Comparison of ENCODE assay signal across 8 cellular contexts in genomic region chr6:56842602-56843475, GRCh38.
A peak's percentile ranks its signal among the peaks of the same experiment; 100 is the strongest.
DNase-seq lines count a peak whose midpoint lies in the region; ATAC-seq, FAIRE-seq and TF ChIP-seq lines count a peak whose summit lies in the region.

No MANE protein-coding gene starts in this region.

- H3K56ac ChIP-seq in IMR-90 (ENCODE audit: extremely low read depth, insufficient read depth, low read length): peak overlapping the region; percentile 89
- H3K56ac ChIP-seq in H1 (replicated peaks; ENCODE audit: insufficient read length, low read depth, low read length): no peak overlapping the region

- H3K23ac ChIP-seq in IMR-90 (ENCODE audit: low read depth, low read length) (peak overlapping the region; percentile 99), H1 (ENCODE audit: insufficient read length) (no peak overlapping the region)

- H3K36me3 Mint-ChIP-seq in mesothelial cell of epicardium: no peaks in the 10 kb centered on the region

- ATAC-seq in GM21529 (IDR thresholded peaks at IDR 0.05; ENCODE audit: unreplicated experiment) (peak; percentile 17), IMR-90 (ENCODE audit: low read depth) (peak; percentile 38), upper lobe of right lung (peak; percentile 67), GM21526 (IDR thresholded peaks at IDR 0.05; ENCODE audit: low FRiP score, unreplicated experiment) (no peak)

- H3K14ac ChIP-seq in IMR-90 (replicated peaks; ENCODE audit: low read depth, low read length) (peak overlapping the region; percentile 98), H1 (ENCODE audit: insufficient read length) (no peak overlapping the region)

- H4K8ac ChIP-seq in IMR-90 (ENCODE audit: low read depth in 2 of 2, low read length in 2 of 2): peak overlapping the region; percentile 44 to 82; a peak in 3 of 4 replicates
- H4K8ac ChIP-seq in H1 (ENCODE audit: extremely low read depth, insufficient read depth, low read length): peak overlapping the region; percentile 87; the same call in 1 of the 2 replicates

- peaks cover 7 to 82% of the 10 kb centered on the region in 2 experiments; a peak in 3 of 4 replicates for H3K79me2 ChIP-seq in H1 (ENCODE audit: control insufficient read depth in 1 of 2, insufficient read depth in 2 of 2, low read length in 2 of 2)

- H2BK120ac ChIP-seq in IMR-90 (ENCODE audit: low read depth, low read length): peak overlapping the region; percentile 90
- H2BK120ac ChIP-seq in H1 (replicated peaks; ENCODE audit: low read depth, low read length): no peak overlapping the region

- peak overlapping the region; percentile 82 for H3K27ac ChIP-seq in IMR-90 (ENCODE audit: insufficient read depth, low read length)
- H3K27ac ChIP-seq in H1 (ENCODE audit: low read depth, low read length): peak overlapping the region; percentile 59
- peak overlapping the region; percentile 74 for H3K27ac ChIP-seq in upper lobe of right lung

- peaks cover 25% of the 10 kb centered on the region for H3K4me1 Mint-ChIP-seq in mesothelial cell of epicardium

- peaks cover 0 to 51% of the 10 kb centered on the region in 2 experiments; a peak in 3 of 4 replicates for H3K79me1 ChIP-seq in IMR-90 (ENCODE audit: low read depth in 1 of 2, low read length in 2 of 2)
- no peaks in the 10 kb centered on the region; the same call in 1 of the 2 replicates for H3K79me1 ChIP-seq in H1 (ENCODE audit: low read depth, low read length)

- WGBS in IMR-90 (ENCODE audit: extremely low coverage in 2 of 2, insufficient read length in 1 of 2), 2 experiments: 0% methylated on average over 4 of the region's 47 CpGs; no CpG with 5 or more reads in 1 of the 2 experiments
- 2% methylated on average over 36 of the region's 47 CpGs; no CpG with 5 or more reads in 1 of the 2 experiments for WGBS in H1 (ENCODE audit: extremely low coverage in 1 of 2, insufficient coverage in 1 of 2, insufficient read length in 1 of 2, insufficient replicate concordance in 2 of 2, low coverage in 1 of 2, low lambda C conversion rate in 2 of 2, missing lambda C conversion rate in 1 of 2), 2 experiments

- intact Hi-C loops in IMR-90 (cut with micrococcal nuclease): loop anchor here (5.0 kb wide), 4 partner anchors 46 to 151 kb away; no protein-coding TSS in a partner anchor
- intact Hi-C loops in upper lobe of right lung (cut with DNase I): no loop called here

- FAIRE-seq in H1 (lab: Jason Lieb, UNC): no peak

- peak overlapping the region; percentile 83 for H3K27ac Mint-ChIP-seq in mesothelial cell of epicardium

- H3K9me3 Mint-ChIP-seq in mesothelial cell of epicardium: no peaks in the 10 kb centered on the region

- dilution Hi-C loops in IMR-90 (cut with HindIII; ENCODE audit: low sequenced_read_pairs, unreplicated experiment): no loop called here

- TF ChIP-seq POLR2A in IMR-90 (IDR thresholded peaks at IDR 0.05; ENCODE audit: low read depth, low read length) (no peak), H1 (IDR thresholded peaks at IDR 0.05; ENCODE audit: control extremely low read depth in 1 of 2, low read depth in 2 of 2, low read length in 2 of 2) (no peak)

- H2BK20ac ChIP-seq in IMR-90 (ENCODE audit: low read depth, low read length) (peak overlapping the region; percentile 59), H1 (ENCODE audit: low read length) (peak overlapping the region; percentile 66)

- no peaks in the 10 kb centered on the region for H3K9me1 ChIP-seq in IMR-90 (ENCODE audit: insufficient read depth, low read length)

- H4K91ac ChIP-seq in IMR-90 (ENCODE audit: insufficient read depth, low read depth, low read length) (peak overlapping the region; percentile 92), H1 (replicated peaks; ENCODE audit: insufficient read length, low read length) (peak overlapping the region; percentile 0)

- H3K36me3 ChIP-seq in IMR-90 (ENCODE audit: control insufficient read depth, insufficient read depth, low read length) (no peaks in the 10 kb centered on the region), H1 (ENCODE audit: control insufficient read depth in 2 of 4, insufficient read depth in 4 of 4, low read length in 3 of 4) (no peaks in the 10 kb centered on the region), upper lobe of right lung (no peaks in the 10 kb centered on the region)

- peak overlapping the region; percentile 86 for H2BK5ac ChIP-seq in IMR-90 (ENCODE audit: low read depth, low read length, poor library complexity, severe bottlenecking)
- H2BK5ac ChIP-seq in H1 (ENCODE audit: low read depth, low read length): peak overlapping the region; percentile 92

- H3K9me3 ChIP-seq in IMR-90 (ENCODE audit: control insufficient read depth, insufficient read depth, low read length) (no peaks in the 10 kb centered on the region), H1 (ENCODE audit: insufficient read depth in 2 of 2, low read depth in 1 of 2, low read length in 1 of 2) (no peaks in the 10 kb centered on the region), upper lobe of right lung (no peaks in the 10 kb centered on the region)

- H2AK9ac ChIP-seq in IMR-90 (replicated peaks; ENCODE audit: low read depth, low read length, poor library complexity): peak overlapping the region; percentile 96

- TF ChIP-seq EP300 in H1 (IDR thresholded peaks at IDR 0.05; ENCODE audit: borderline replicate concordance in 1 of 2, low read depth in 2 of 2, low read length in 2 of 2): no peak

- H3K27me3 Mint-ChIP-seq in mesothelial cell of epicardium (ENCODE audit: low read depth): no peaks in the 10 kb centered on the region

- H2BK15ac ChIP-seq in IMR-90 (ENCODE audit: low read depth, low read length) (peak overlapping the region; percentile 83; the same call in 1 of the 3 replicates), H1 (ENCODE audit: low read length) (peak overlapping the region; percentile 89)

- no TSS peak for BruUV-seq in IMR-90 (replicated peaks; lab: Mats Ljungman, UMichigan)

- H3K4me1 ChIP-seq in IMR-90 (ENCODE audit: control insufficient read depth, insufficient read depth, low read length) (peaks cover 3% of the 10 kb centered on the region; the same call in 1 of the 2 replicates), H1 (replicated peaks in 1 of 4; ENCODE audit: control insufficient read depth in 3 of 4, insufficient read depth in 4 of 4, low read length in 3 of 4) (peaks cover 0 to 12% (median 6%) of the 10 kb centered on the region in 4 experiments; a peak in 2 of 7 replicates), upper lobe of right lung (no peaks in the 10 kb centered on the region)

- H2BK12ac ChIP-seq in H1 (ENCODE audit: low read depth, low read length): peak overlapping the region; percentile 95

- H3K27me3 ChIP-seq in IMR-90 (ENCODE audit: control insufficient read depth, insufficient read depth, low read length) (no peaks in the 10 kb centered on the region), H1 (replicated peaks in 1 of 4; ENCODE audit: control insufficient read depth in 3 of 4, extremely low read depth in 1 of 4, insufficient read depth in 3 of 4, low read length in 3 of 4) (no peaks in the 10 kb centered on the region), upper lobe of right lung (no peaks in the 10 kb centered on the region)

- H3K4me2 ChIP-seq in IMR-90 (ENCODE audit: low read depth, low read length) (peak overlapping the region; percentile 94), H1 (ENCODE audit: insufficient read depth in 1 of 2, low read depth in 2 of 2, low read length in 2 of 2) (peak overlapping the region; percentile 87 to 99)

- TF ChIP-seq CTCF in IMR-90 (conservative IDR thresholded peaks at IDR 0.05; ENCODE audit: low read depth, low read length) (no peak), H1 (IDR thresholded peaks at IDR 0.05; ENCODE audit: control extremely low read depth in 1 of 3, insufficient read depth in 1 of 3, low read depth in 1 of 3, low read length in 3 of 3) (no peak), mesothelial cell of epicardium (IDR thresholded peaks at IDR 0.05; ENCODE audit: unreplicated experiment) (no peak), upper lobe of right lung (IDR thresholded peaks at IDR 0.05) (no peak)

- peaks cover 7% of the 10 kb centered on the region for H3K23me2 ChIP-seq in H1 (ENCODE audit: low read depth, low read length)

- H3K9ac ChIP-seq in IMR-90 (ENCODE audit: low read depth, low read length) (peak overlapping the region; percentile 83), H1 (replicated peaks in 1 of 4; ENCODE audit: extremely low read depth in 1 of 4, low read depth in 3 of 4, low read length in 3 of 4) (peak overlapping the region; percentile 74 to 87 (median 83))

- H3K4ac ChIP-seq in IMR-90 (ENCODE audit: low read depth, low read length) (peak overlapping the region; percentile 98), H1 (replicated peaks; ENCODE audit: insufficient read length, low read depth, low read length) (no peak overlapping the region)

- in situ Hi-C loops in G401 (cut with HindIII; ENCODE audit: low sequenced_read_pairs): no loop called here
- in situ Hi-C loops in IMR-90 (cut with MboI; ENCODE audit: low sequenced_read_pairs): loop anchor here (10.0 kb wide), 2 partner anchors 148 to 198 kb away; partner anchors contain the start of gene DST

- H3K4me3 ChIP-seq in IMR-90 (ENCODE audit: insufficient read depth, low read depth, low read length): peak overlapping the region; percentile 92
- peak overlapping the region; percentile 91 to 98 (median 94) for H3K4me3 ChIP-seq in H1 (ENCODE audit: extremely low read depth in 1 of 4, insufficient read depth in 2 of 4, low read depth in 3 of 4, low read length in 4 of 4)
- peak overlapping the region; percentile 60 for H3K4me3 ChIP-seq in upper lobe of right lung

- peak overlapping the region; percentile 87 for H3K4me3 Mint-ChIP-seq in mesothelial cell of epicardium

- DNase-seq in G401 (ENCODE audit: low spot score): peak; percentile 49
- peak; percentile 60 for DNase-seq in IMR-90
- peak; percentile 47 for DNase-seq in SW480 (ENCODE audit: low spot score)
- peak in 1 of 2 experiments; percentile 77 for DNase-seq in H1 (ENCODE audit: low read depth in 1 of 2, low spot score in 2 of 2)
- peak; percentile 32 to 62 for DNase-seq in mesothelial cell of epicardium (ENCODE audit: low spot score in 2 of 2, unreplicated experiment in 2 of 2)
- peak; percentile 77 for DNase-seq in upper lobe of right lung

- H2AFZ ChIP-seq in IMR-90 (replicated peaks; ENCODE audit: low read length, poor library complexity) (peak overlapping the region; percentile 82), H1 (ENCODE audit: low read length) (peak overlapping the region; percentile 61; the same call in 1 of the 2 replicates)

- no peak for TF ChIP-seq RAD21 in IMR-90 (IDR thresholded peaks at IDR 0.05; ENCODE audit: low read length)
- TF ChIP-seq RAD21 in H1 (IDR thresholded peaks at IDR 0.05 in 1 of 2, conservative IDR thresholded peaks at IDR 0.05 in 1 of 2; ENCODE audit: low read depth in 2 of 2, low read length in 2 of 2): no peak; a peak in 1 of 4 replicates

- POLR2A ChIA-PET in IMR-90 (lab: Charles Lee; ENCODE audit: unreplicated experiment): interaction anchor here (0.6 kb wide), 1 partner anchor 214 kb away, joined by 3 read pairs; no protein-coding TSS in a partner anchor
- POLR2A ChIA-PET in H1 (lab: Charles Lee; ENCODE audit: partially characterized antibody): interaction anchor here (0.7 to 3.6 kb wide), 4 partner anchors 8 to 86 kb away, joined by 3 to 15 read pairs (median 5); no protein-coding TSS in a partner anchor

- H2AK5ac ChIP-seq in IMR-90 (ENCODE audit: low read depth, low read length) (peak overlapping the region; percentile 88), H1 (ENCODE audit: low read depth, low read length) (peak overlapping the region; percentile 49; the same call in 1 of the 2 replicates)

- CTCF ChIA-PET in IMR-90 (lab: Yijun Ruan, JAX) (interaction anchor here (0.7 to 1.1 kb wide), 2 partner anchors 9 to 36 kb away, joined by 3 read pairs; no protein-coding TSS in a partner anchor), H1 (lab: Charles Lee; ENCODE audit: partially characterized antibody) (interaction anchor here (0.8 to 6.1 kb wide), 6 partner anchors 9 to 135 kb away, joined by 3 to 28 read pairs (median 6); no protein-coding TSS in a partner anchor)

- peaks cover 27% of the 10 kb centered on the region for H4K20me1 ChIP-seq in IMR-90 (ENCODE audit: insufficient read depth, low read length)
- H4K20me1 ChIP-seq in H1 (replicated peaks in 1 of 2; ENCODE audit: control insufficient read depth in 1 of 2, insufficient read depth in 2 of 2, low read length in 2 of 2): no peaks in the 10 kb centered on the region

- H3K18ac ChIP-seq in IMR-90 (ENCODE audit: low read depth, low read length): peak overlapping the region; percentile 62
- H3K18ac ChIP-seq in H1 (ENCODE audit: extremely low read depth, low read length): peak overlapping the region; percentile 95

- peak overlapping the region; percentile 54 for H4K5ac ChIP-seq in IMR-90 (ENCODE audit: low read depth, low read length)
- H4K5ac ChIP-seq in H1 (ENCODE audit: insufficient read length, low read depth, low read length): peak overlapping the region; percentile 2
